Comparison of ENCODE assay signal across 8 cellular contexts in genomic region chr1:227234998-227235405, GRCh38.
DNase-seq lines count a peak whose midpoint lies in the region; ATAC-seq and FAIRE-seq lines count a peak whose summit lies in the region.

No MANE protein-coding gene starts in this region.

- FAIRE-seq in frontal cortex (lab: Jason Lieb, UNC): no peak

- H3K4me3 ChIP-seq in Jurkat, Clone E6-1 (ENCODE audit: low read length): no peak overlapping the region

- DNase-seq in NCI-H2107 treated with DMSO at 0.1 percent for 48 hours (lab: John Stamatoyannopoulos, UW; ENCODE audit: unreplicated experiment): peak; percentile 49
- DNase-seq in NCI-H2107 (lab: John Stamatoyannopoulos, UW): no peak
- peak; percentile 80 for DNase-seq in Jurkat, Clone E6-1 (ENCODE audit: low read depth, low spot score)
- DNase-seq in SKM-1 treated with dmso at 0.1 percent for 144 hours (lab: John Stamatoyannopoulos, UW; ENCODE audit: unreplicated experiment): peak; percentile 71
- DNase-seq in frontal cortex (ENCODE audit: low spot score in 2 of 2): peak; percentile 8 to 29
- DNase-seq in pulmonary artery endothelial cell (ENCODE audit: low read depth, low spot score): peak; percentile 45

- ATAC-seq in HG03025 (IDR thresholded peaks at IDR 0.05; ENCODE audit: low FRiP score, unreplicated experiment) (no peak), HG03097 (IDR thresholded peaks at IDR 0.05; ENCODE audit: low FRiP score, unreplicated experiment) (no peak)
